Comparison of ENCODE assay signal across 1 cellular context in genomic region chr11:72263363-72263762, GRCh38.
TF ChIP-seq lines count a peak whose summit lies in the region.

No MANE protein-coding gene starts in this region.

TF ChIP-seq in SK-N-SH, 30 proteins besides CTCF, POLR2A, EP300 and RAD21 (continued from another document):
- TF ChIP-seq RCOR1 (IDR thresholded peaks at IDR 0.05; ENCODE audit: low read length), result no peak
- TF ChIP-seq REST (IDR thresholded peaks at IDR 0.05; ENCODE audit: low read depth, low read length), result no peak
- TF ChIP-seq USF2 (IDR thresholded peaks at IDR 0.05; ENCODE audit: borderline replicate concordance, low read depth, low read length), result no peak
- TF ChIP-seq GABPA (IDR thresholded peaks at IDR 0.05; ENCODE audit: low read depth), result no peak
- TF ChIP-seq GATA2 (CRISPR knock-in tag; IDR thresholded peaks at IDR 0.05), result no peak
- no peak for TF ChIP-seq JUND (IDR thresholded peaks at IDR 0.05)
- TF ChIP-seq EZH2phosphoT487 (IDR thresholded peaks at IDR 0.05; ENCODE audit: borderline replicate concordance, low read depth), result no peak
- TF ChIP-seq ZBTB33 (IDR thresholded peaks at IDR 0.05; ENCODE audit: borderline replicate concordance, low read depth), result no peak
- TF ChIP-seq TEAD4 (IDR thresholded peaks at IDR 0.05; ENCODE audit: borderline replicate concordance, insufficient read depth), result no peak
- TF ChIP-seq IRF3 (IDR thresholded peaks at IDR 0.05; ENCODE audit: low read depth, low read length), result no peak
